ENCODE assay signal across 8 cellular contexts in genomic region chr7:18345641-18346234, GRCh38.
DNase-seq lines count a peak whose midpoint lies in the region; ATAC-seq and TF ChIP-seq lines count a peak whose summit lies in the region.

No MANE protein-coding gene starts in this region.

- CTCF ChIA-PET in activated CD4-positive, alpha-beta memory T cell treated with anti-CD3 and anti-CD28 coated beads, Interleukin-2, amount 10 ng/mL, durations not matched to agents 7 days and 5 days (lab: Charles Lee), result interaction anchor here (0.8 to 3.3 kb wide), 3 partner anchors 12 to 665 kb away, joined by 3 to 15 read pairs (median 3); no protein-coding TSS in a partner anchor

- DNase-seq in natural killer cell (no peak), NCI-H226 (peak; percentile 54), glomerular visceral epithelial cell (ENCODE audit: extremely low spot score) (peak; percentile 53), retina (peak; percentile 61)
- DNase-seq in natural killer cell treated with Interleukin-12 subunit alpha and Interleukin-12 subunit beta and Interleukin-15 and Interleukin-18, amount 100 ng/mL, for 72 hours (ENCODE audit: low spot score), result no peak
- peak; percentile 25 for DNase-seq in activated CD4-positive, alpha-beta memory T cell treated with anti-CD3 and anti-CD28 coated beads, Interleukin-2, amount 10 ng/mL, durations not matched to agents 7 days and 5 days

- ATAC-seq in natural killer cell, result peak in 1 of 3 donors; percentile 53
- no peak for ATAC-seq in natural killer cell treated with Interleukin-12 subunit alpha and Interleukin-12 subunit beta and Interleukin-15 and Interleukin-18, amount 100 ng/mL, for 72 hours
- ATAC-seq in HG02870 (IDR thresholded peaks at IDR 0.05; ENCODE audit: unreplicated experiment), result peak; percentile 67
- no peak for ATAC-seq in HG02759 (IDR thresholded peaks at IDR 0.05; ENCODE audit: unreplicated experiment)

- H3K4me1 Mint-ChIP-seq in natural killer cell, result peaks cover 0 to 6% of the 10 kb centered on the region in 2 donors
- peaks cover 0 to 5% of the 10 kb centered on the region in 2 donors for H3K4me1 Mint-ChIP-seq in natural killer cell treated with Interleukin-12 subunit alpha and Interleukin-12 subunit beta and Interleukin-15 and Interleukin-18, amount 100 ng/mL, for 72 hours (ENCODE audit: low read depth in 2 of 2)
- H3K4me1 Mint-ChIP-seq in activated CD4-positive, alpha-beta memory T cell treated with anti-CD3 and anti-CD28 coated beads, Interleukin-2, amount 10 ng/mL, durations not matched to agents 7 days and 5 days, result no peaks in the 10 kb centered on the region

- H3K27ac Mint-ChIP-seq in natural killer cell, result no peak overlapping the region
- no peak overlapping the region for H3K27ac Mint-ChIP-seq in natural killer cell treated with Interleukin-12 subunit alpha and Interleukin-12 subunit beta and Interleukin-15 and Interleukin-18, amount 100 ng/mL, for 72 hours
- no peak overlapping the region for H3K27ac Mint-ChIP-seq in activated CD4-positive, alpha-beta memory T cell treated with anti-CD3 and anti-CD28 coated beads, Interleukin-2, amount 10 ng/mL, durations not matched to agents 7 days and 5 days

- POLR2A ChIA-PET in activated CD4-positive, alpha-beta memory T cell treated with anti-CD3 and anti-CD28 coated beads, Interleukin-2, amount 10 ng/mL, durations not matched to agents 7 days and 5 days (lab: Charles Lee), result no interaction called here

- H3K36me3 Mint-ChIP-seq in natural killer cell, result peaks cover 9% of the 10 kb centered on the region
- H3K36me3 Mint-ChIP-seq in natural killer cell treated with Interleukin-12 subunit alpha and Interleukin-12 subunit beta and Interleukin-15 and Interleukin-18, amount 100 ng/mL, for 72 hours, result peaks cover 16% of the 10 kb centered on the region
- H3K36me3 Mint-ChIP-seq in activated CD4-positive, alpha-beta memory T cell treated with anti-CD3 and anti-CD28 coated beads, Interleukin-2, amount 10 ng/mL, durations not matched to agents 7 days and 5 days (ENCODE audit: low read depth), result no peaks in the 10 kb centered on the region

- H3K4me3 Mint-ChIP-seq in natural killer cell, result no peak overlapping the region
- H3K4me3 Mint-ChIP-seq in natural killer cell treated with Interleukin-12 subunit alpha and Interleukin-12 subunit beta and Interleukin-15 and Interleukin-18, amount 100 ng/mL, for 72 hours, result no peak overlapping the region
- H3K4me3 Mint-ChIP-seq in activated CD4-positive, alpha-beta memory T cell treated with anti-CD3 and anti-CD28 coated beads, Interleukin-2, amount 10 ng/mL, durations not matched to agents 7 days and 5 days, result no peak overlapping the region

- intact Hi-C loops in natural killer cell (cut with micrococcal nuclease), result loop anchor here (1.0 kb wide), 1 partner anchor 575 kb away; no protein-coding TSS in a partner anchor

- no peaks in the 10 kb centered on the region for H3K27me3 Mint-ChIP-seq in natural killer cell (ENCODE audit: low read depth in 2 of 2)
- H3K27me3 Mint-ChIP-seq in natural killer cell treated with Interleukin-12 subunit alpha and Interleukin-12 subunit beta and Interleukin-15 and Interleukin-18, amount 100 ng/mL, for 72 hours, result no peaks in the 10 kb centered on the region
- H3K27me3 Mint-ChIP-seq in activated CD4-positive, alpha-beta memory T cell treated with anti-CD3 and anti-CD28 coated beads, Interleukin-2, amount 10 ng/mL, durations not matched to agents 7 days and 5 days, result peaks cover 19% of the 10 kb centered on the region

- TF ChIP-seq CTCF in natural killer cell (IDR thresholded peaks at IDR 0.05), result peak; percentile 72

- no peaks in the 10 kb centered on the region for H3K9me3 Mint-ChIP-seq in natural killer cell
- H3K9me3 Mint-ChIP-seq in natural killer cell treated with Interleukin-12 subunit alpha and Interleukin-12 subunit beta and Interleukin-15 and Interleukin-18, amount 100 ng/mL, for 72 hours, result peaks cover 3% of the 10 kb centered on the region
- H3K9me3 Mint-ChIP-seq in activated CD4-positive, alpha-beta memory T cell treated with anti-CD3 and anti-CD28 coated beads, Interleukin-2, amount 10 ng/mL, durations not matched to agents 7 days and 5 days, result peaks cover 3% of the 10 kb centered on the region

Comparison
In these comparisons a context has a peak if more than half of its experiments do, and no peak if none do; other contexts are left out.
1. DNase-seq: peak in NCI-H226 (single experiment), activated CD4-positive, alpha-beta memory T cell treated with anti-CD3 and anti-CD28 coated beads, Interleukin-2, amount 10 ng/mL, durations not matched to agents 7 days and 5 days (single experiment), glomerular visceral epithelial cell (single experiment) and retina (single experiment); none in natural killer cell (single experiment) and natural killer cell treated with Interleukin-12 subunit alpha and Interleukin-12 subunit beta and Interleukin-15 and Interleukin-18, amount 100 ng/mL, for 72 hours (single experiment).